In genomic region chr10:45135836-45136235, GRCh38 we compare ENCODE assay signal across 26 cellular contexts.
"Had no signal": no experiment of that assay in that cellular context is flagged by ENCODE, and none has a peak within 500 bp of the region (broad histone marks: within the 10 kb centered on the region; RNA-seq: fewer than 3 reads in every experiment).

No MANE protein-coding gene starts in this region.

- H3K27ac Mint-ChIP-seq: activated naive CD8-positive, alpha-beta T cell; nephron progenitor cell; stimulated activated memory B cell treated with anti-CD40 and anti-IgM and Interleukin-4, amounts not matched to agents 10 μg/mL and 1 μg/mL and 100 μg/mL, for 72 hours; stimulated activated naive CD8-positive, alpha-beta T cell treated with anti-CD3 and anti-CD28 coated beads, Interleukin-15, amount 100 ng/mL, for 72 hours; T-helper 2 cell treated with Interferon-gamma antibody and Interleukin-4, amounts not matched to agents 5 μg/mL and 100 μg/mL, for 36 hours; type B pancreatic cell had no signal

- H3K9me3 ChIP-seq: left lung, neutrophil, prostate gland, uterus had no signal

- H3K4me1 ChIP-seq: left lung, prostate gland, uterus had no signal

- H3K4me1 Mint-ChIP-seq: nephron progenitor cell; stimulated activated memory B cell treated with anti-CD40 and anti-IgM and Interleukin-4, amounts not matched to agents 10 μg/mL and 1 μg/mL and 100 μg/mL, for 72 hours; stimulated activated naive CD8-positive, alpha-beta T cell treated with anti-CD3 and anti-CD28 coated beads, Interleukin-15, amount 100 ng/mL, for 72 hours had no signal

- H3K4me3 Mint-ChIP-seq: activated naive CD8-positive, alpha-beta T cell; nephron progenitor cell; stimulated activated memory B cell treated with anti-CD40 and anti-IgM and Interleukin-4, amounts not matched to agents 10 μg/mL and 1 μg/mL and 100 μg/mL, for 72 hours; stimulated activated naive CD8-positive, alpha-beta T cell treated with anti-CD3 and anti-CD28 coated beads, Interleukin-15, amount 100 ng/mL, for 72 hours; T-helper 2 cell treated with Interferon-gamma antibody and Interleukin-4, amounts not matched to agents 5 μg/mL and 100 μg/mL, for 36 hours; type B pancreatic cell had no signal

- H3K27me3 Mint-ChIP-seq: activated naive CD8-positive, alpha-beta T cell; stimulated activated memory B cell treated with anti-CD40 and anti-IgM and Interleukin-4, amounts not matched to agents 10 μg/mL and 1 μg/mL and 100 μg/mL, for 72 hours; stimulated activated naive CD8-positive, alpha-beta T cell treated with anti-CD3 and anti-CD28 coated beads, Interleukin-15, amount 100 ng/mL, for 72 hours; type B pancreatic cell had no signal

- H3K4me3 ChIP-seq: left lung, prostate gland, uterus had no signal

- ATAC-seq: left lung; sciatic nerve; stimulated activated memory B cell treated with anti-CD40 and anti-IgM and Interleukin-4, amounts not matched to agents 10 μg/mL and 1 μg/mL and 100 μg/mL, for 72 hours; stimulated activated naive CD8-positive, alpha-beta T cell treated with anti-CD3 and anti-CD28 coated beads, Interleukin-15, amount 100 ng/mL, for 72 hours had no signal

- DNase-seq: activated CD4-positive, alpha-beta T cell treated with anti-CD3 and anti-CD28 coated beads for 48 hours; activated CD4-positive, alpha-beta T cell treated with anti-CD3 and anti-CD28 coated beads, Interleukin-2, amount 50 U/mL, for 48 hours; activated CD8-positive, alpha-beta memory T cell treated with anti-CD3 and anti-CD28 coated beads for 24 hours; activated effector memory CD4-positive, alpha-beta T cell treated with Interleukin-2 at 50 U/mL for 16 hours; activated naive CD4-positive, alpha-beta T cell treated with Interleukin-2 at 50 U/mL for 16 hours; anterior cingulate cortex; effector CD8-positive, alpha-beta T cell; kidney glomerular epithelial cell; left lung; nephron progenitor cell; retina; small intestine; stimulated activated CD4-positive, alpha-beta T cell treated with anti-CD3 and anti-CD28 coated beads, Interleukin-1b, Interleukin-23, amount 100 ng/mL, for 48 hours; stimulated activated CD4-positive, alpha-beta T cell treated with anti-CD3 and anti-CD28 coated beads, Interleukin-4, amount 100 ng/mL, for 4 hours; stimulated activated CD8-positive, alpha-beta memory T cell treated with anti-CD3 and anti-CD28 coated beads, Interleukin-4, amount 100 ng/mL, for 48 hours; stimulated activated naive CD8-positive, alpha-beta T cell treated with anti-CD3 and anti-CD28 coated beads, Interleukin-15, amount 100 ng/mL, for 72 hours; substantia nigra; uterus had no signal

- H3K36me3 Mint-ChIP-seq: activated naive CD8-positive, alpha-beta T cell; stimulated activated memory B cell treated with anti-CD40 and anti-IgM and Interleukin-4, amounts not matched to agents 10 μg/mL and 1 μg/mL and 100 μg/mL, for 72 hours; type B pancreatic cell had no signal

- H3K9me3 Mint-ChIP-seq: nephron progenitor cell; stimulated activated memory B cell treated with anti-CD40 and anti-IgM and Interleukin-4, amounts not matched to agents 10 μg/mL and 1 μg/mL and 100 μg/mL, for 72 hours; stimulated activated naive CD8-positive, alpha-beta T cell treated with anti-CD3 and anti-CD28 coated beads, Interleukin-15, amount 100 ng/mL, for 72 hours; T-helper 2 cell treated with Interferon-gamma antibody and Interleukin-4, amounts not matched to agents 5 μg/mL and 100 μg/mL, for 36 hours; type B pancreatic cell had no signal

- H3K27ac ChIP-seq: left lung, neutrophil, prostate gland, uterus, VCaP had no signal

- H3K27me3 ChIP-seq: left lung, neutrophil, uterus had no signal

- H3K36me3 ChIP-seq: left lung, neutrophil, prostate gland, uterus had no signal
